ENCODE assay signal across 10 cellular contexts in the genomic region with DNA sequence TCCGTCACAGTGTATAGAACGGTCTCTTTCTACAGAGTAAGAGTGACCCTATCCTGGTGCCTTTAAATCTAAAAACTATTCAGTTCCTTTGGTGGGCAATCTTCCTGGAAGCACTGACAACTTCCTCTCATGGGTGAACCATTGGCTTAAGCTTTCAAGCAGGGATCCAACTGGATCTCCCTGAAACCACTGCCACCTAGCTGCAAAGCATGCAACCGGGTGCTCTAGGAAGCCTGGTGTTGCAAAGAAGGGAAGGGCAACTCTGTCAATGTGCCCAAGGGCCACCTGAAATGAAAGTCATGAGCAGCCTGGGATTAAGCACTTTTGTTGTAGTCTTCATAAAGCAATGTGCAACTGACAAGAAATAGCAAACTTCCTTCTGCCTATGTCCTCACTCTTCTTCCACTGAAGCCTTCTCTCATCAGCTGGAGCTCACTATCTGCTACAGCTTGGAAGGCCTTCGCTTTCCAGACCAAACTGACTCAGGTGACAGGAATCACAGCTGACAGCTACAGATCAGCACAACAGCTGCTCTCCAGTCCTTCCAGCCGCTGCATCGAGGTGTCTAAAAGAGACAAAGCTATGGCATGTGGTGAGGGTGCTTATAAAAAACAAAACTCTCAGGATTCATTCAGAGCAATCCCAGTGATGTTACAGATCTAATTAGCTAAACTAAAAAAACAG. TPM values are rescaled to one million over a fixed set of nuclear protein-coding genes. Genes with fewer than 3 reads are reported as not detected.
A peak's percentile ranks its signal among the peaks of the same experiment; 100 is the strongest.
DNase-seq lines count a peak whose midpoint lies in the region; ATAC-seq and TF ChIP-seq lines count a peak whose summit lies in the region.
"Had no signal": no experiment of that assay in that cellular context is flagged by ENCODE, and none has a peak within 500 bp of the region (broad histone marks: within the 10 kb centered on the region; RNA-seq: fewer than 3 reads in every experiment).

No MANE protein-coding gene starts in this region.

- H3K4me3 ChIP-seq in foreskin fibroblast (ENCODE audit: low read depth in 1 of 2, low read length in 2 of 2) (no peak overlapping the region), gastrocnemius medialis (no peak overlapping the region)
- no peak overlapping the region for H3K4me3 ChIP-seq in CD8-positive, alpha-beta T cell (ENCODE audit: low read depth, low read length)

- no peaks in the 10 kb centered on the region for H3K4me1 Mint-ChIP-seq in CD8-positive, alpha-beta T cell (ENCODE audit: low read depth)
- H3K4me1 Mint-ChIP-seq: B cell had no signal

- no peak for TF ChIP-seq POLR2A in gastrocnemius medialis (IDR thresholded peaks at IDR 0.05)

- peak; percentile 36 to 69 for ATAC-seq in gastrocnemius medialis
- ATAC-seq in CD8-positive, alpha-beta T cell = no peak

- H3K27me3 Mint-ChIP-seq in CD8-positive, alpha-beta T cell (ENCODE audit: low read depth) = no peaks in the 10 kb centered on the region
- H3K27me3 Mint-ChIP-seq: B cell had no signal

- H3K27ac Mint-ChIP-seq in CD8-positive, alpha-beta T cell = no peak overlapping the region
- H3K27ac Mint-ChIP-seq: B cell had no signal

- TF ChIP-seq CTCF in foreskin fibroblast (IDR thresholded peaks at IDR 0.05; ENCODE audit: low read depth, low read length) (peak; percentile 41), gastrocnemius medialis (IDR thresholded peaks at IDR 0.05 in 4 of 5, conservative IDR thresholded peaks at IDR 0.05 in 1 of 5) (peak in 4 of 5 experiments; percentile 28 to 59 (median 42))
- no peak for TF ChIP-seq CTCF in CD8-positive, alpha-beta T cell (IDR thresholded peaks at IDR 0.05)

- H3K9me3 Mint-ChIP-seq in CD8-positive, alpha-beta T cell = no peaks in the 10 kb centered on the region

- in situ Hi-C loops in gastrocnemius medialis (cut with MboI; ENCODE audit: low sequenced_read_pairs in 4 of 4) = loop anchor here in 1 of 4 donors (25.0 kb wide), 1 partner anchor 473 kb away; no protein-coding TSS in a partner anchor

- CTCF ChIA-PET in CD8-positive, alpha-beta T cell (lab: Charles Lee) = interaction anchor here (0.7 to 1.4 kb wide), 4 partner anchors 12 to 479 kb away, joined by 3 to 4 read pairs (median 4); no protein-coding TSS in a partner anchor

- H3K4me3 Mint-ChIP-seq in CD8-positive, alpha-beta T cell = no peak overlapping the region
- H3K4me3 Mint-ChIP-seq: B cell had no signal

- peaks cover 2% of the 10 kb centered on the region for H3K36me3 Mint-ChIP-seq in CD8-positive, alpha-beta T cell

- intact Hi-C loops in gastrocnemius medialis (cut with DNase I; ENCODE audit: low total_unique reads) = loop anchor here (2.0 to 5.0 kb wide), 3 partner anchors 47 to 93 kb away; a partner anchor contains a TSS
- intact Hi-C loops in CD8-positive, alpha-beta T cell (cut with DNase I, micrococcal nuclease) = no loop called here

- H3K9me3 ChIP-seq in gastrocnemius medialis = no peaks in the 10 kb centered on the region
- no peaks in the 10 kb centered on the region for H3K9me3 ChIP-seq in CD8-positive, alpha-beta T cell (ENCODE audit: low read length)

- H3K4me1 ChIP-seq in gastrocnemius medialis = peaks cover 48 to 55% of the 10 kb centered on the region in 2 donors
- H3K4me1 ChIP-seq in CD8-positive, alpha-beta T cell (ENCODE audit: insufficient read depth, low read length) = no peaks in the 10 kb centered on the region

- H3K36me3 ChIP-seq in gastrocnemius medialis = peaks cover 0 to 8% of the 10 kb centered on the region in 2 donors
- H3K36me3 ChIP-seq in CD8-positive, alpha-beta T cell (ENCODE audit: insufficient read depth, low read length) = no peaks in the 10 kb centered on the region

- H3K27me3 ChIP-seq in gastrocnemius medialis = no peaks in the 10 kb centered on the region
- H3K27me3 ChIP-seq in CD8-positive, alpha-beta T cell (ENCODE audit: insufficient read depth, low read length) = no peaks in the 10 kb centered on the region

- DNase-seq in NCI-H1092 treated with DMSO at 0.1 percent for 48 hours (lab: John Stamatoyannopoulos, UW) (peak; percentile 8), NCI-H1092 (lab: John Stamatoyannopoulos, UW) (no peak), RPMI7951 (ENCODE audit: low read depth) (peak; percentile 1), foreskin fibroblast (peak in 1 of 2 donors; percentile 23), gastrocnemius medialis (no peak), SHP77 (lab: John Stamatoyannopoulos, UW) (no peak)
- DNase-seq in central memory CD4-positive, alpha-beta T cell = no peak
- no peak for DNase-seq in CD8-positive, alpha-beta T cell
- DNase-seq: HCEC 1CT had no signal

- H3K27ac ChIP-seq in gastrocnemius medialis = peak overlapping the region; percentile 63 to 83 (median 74)
- no peak overlapping the region for H3K27ac ChIP-seq in CD8-positive, alpha-beta T cell (ENCODE audit: low read depth, low read length)

- POLR2A ChIA-PET in CD8-positive, alpha-beta T cell (lab: Charles Lee) = interaction anchor here (0.6 kb wide), 1 partner anchor 16 kb away, joined by 3 read pairs; no protein-coding TSS in a partner anchor

RNA-seq across cellular contexts. Expression of a gene that starts 46.1 kb away (rescaled TPM):
- 23.3 and 23.8 TPM in 2 replicates for total RNA-seq in RPMI7951 (2014; rRNA removed; shearing (Covaris generic))
- total RNA-seq in gastrocnemius medialis = 100 to 1,000 TPM in 3 of 4 donors, 10 to 100 TPM in 1; 73.1 to 134 (median 113) TPM
- 10 to 100 TPM in 1 of 2 experiments, 1 to 10 TPM in 1; 9.5 to 10.3 TPM for total RNA-seq in CD8-positive, alpha-beta T cell

RNA-seq across cellular contexts. Expression of a gene that starts 55.9 kb away (rescaled TPM):
- total RNA-seq in RPMI7951 (2014; rRNA removed; shearing (Covaris generic)) = 8.2 and 9.3 TPM in 2 replicates
- 1 to 10 TPM; 3.3 to 7.5 (median 5.7) TPM for total RNA-seq in gastrocnemius medialis
- total RNA-seq in CD8-positive, alpha-beta T cell = 10 to 100 TPM; 20.6 to 22.0 TPM

Comparison
In these comparisons a context has a peak if more than half of its experiments do, and no peak if none do; other contexts are left out.
1. DNase-seq: peak in NCI-H1092 treated with DMSO at 0.1 percent for 48 hours (single experiment) and RPMI7951 (single experiment); none in NCI-H1092 (single experiment), gastrocnemius medialis (0 of 2), central memory CD4-positive, alpha-beta T cell (single experiment), SHP77 (0 of 2) and CD8-positive, alpha-beta T cell (0 of 7).